In the genomic region with DNA sequence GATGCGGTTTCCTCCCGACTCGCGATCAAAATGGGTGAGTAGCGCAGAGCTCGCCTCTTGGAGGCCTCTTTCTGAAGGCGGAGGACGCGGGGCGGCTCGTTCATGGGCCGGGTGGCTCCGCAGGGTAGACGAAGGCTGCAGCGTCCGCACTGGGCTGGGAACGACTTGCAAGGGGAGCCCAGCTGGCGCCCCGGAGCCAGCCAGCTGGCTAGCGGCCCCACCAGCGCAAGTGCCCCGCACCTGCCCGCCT, we compare ENCODE assay signal across 8 cellular contexts. TPM values are rescaled to one million over a fixed set of nuclear protein-coding genes. Genes with fewer than 3 reads are reported as not detected.
DNase-seq lines count a peak whose midpoint lies in the region; ATAC-seq and TF ChIP-seq lines count a peak whose summit lies in the region.

No MANE protein-coding gene starts in this region.

- 0% methylated on average over 23 of the region's 23 CpGs for WGBS in sigmoid colon, 2 donors

- H3K9me2 ChIP-seq in PC-9 (ENCODE audit: insufficient read depth), result no peaks in the 10 kb centered on the region

- TF ChIP-seq EP300 in sigmoid colon (IDR thresholded peaks at IDR 0.05), result no peak

- H4K20me1 ChIP-seq in PC-9 (ENCODE audit: insufficient read depth), result no peaks in the 10 kb centered on the region; the same call in 1 of the 2 replicates

- peaks cover 45% of the 10 kb centered on the region for H3K79me2 ChIP-seq in PC-9 (ENCODE audit: low read depth)

- H3K27ac ChIP-seq in C4-2B (peak overlapping the region; percentile 92), PC-9 (no peak overlapping the region), sigmoid colon (peak overlapping the region; percentile 77 to 90 (median 86))

- peak; percentile 25 for ATAC-seq in GM21723 (IDR thresholded peaks at IDR 0.05; ENCODE audit: unreplicated experiment)

- H2AFZ ChIP-seq in PC-9, result peak overlapping the region; percentile 94

- no peak for DNase-seq in PC-9
- no peak for DNase-seq in fibroblast of pulmonary artery (ENCODE audit: low read depth)
- DNase-seq in sigmoid colon, result no peak
- no peak for DNase-seq in NCI-H2107 (lab: John Stamatoyannopoulos, UW)
- DNase-seq in NK-92 (lab: John Stamatoyannopoulos, UW; ENCODE audit: unreplicated experiment), result no peak
- DNase-seq in dedifferentiated amniotic fluid mesenchymal stem cell (ENCODE audit: extremely low spot score), result no peak

- H3K36me3 ChIP-seq in PC-9 (ENCODE audit: low read depth) (0 out of 2 replicates have a peak, but pooled peaks cover 3% of the 10 kb centered on the region), sigmoid colon (no peaks in the 10 kb centered on the region)

- H3K4me3 ChIP-seq in PC-9, result peak overlapping the region; percentile 76
- peak overlapping the region; percentile 68 for H3K4me3 ChIP-seq in fibroblast of pulmonary artery (replicated peaks; ENCODE audit: low read depth, low read length)
- peak overlapping the region; percentile 74 to 98 (median 92) for H3K4me3 ChIP-seq in sigmoid colon

- no peaks in the 10 kb centered on the region for H3F3A ChIP-seq in PC-9 (ENCODE audit: insufficient read depth, low read depth)

- BruUV-seq in PC-9 (replicated peaks; lab: Mats Ljungman, UMichigan), result no TSS peak

- POLR2A ChIA-PET in PC-9 (lab: Charles Lee; ENCODE audit: unreplicated experiment), result interaction anchor here (0.5 to 0.9 kb wide), 7 partner anchors 13 to 328 kb away, joined by 3 to 15 read pairs (median 4); no protein-coding TSS in a partner anchor

- H3K4me1 ChIP-seq in PC-9 (replicated peaks; ENCODE audit: insufficient read depth), result peaks cover 17% of the 10 kb centered on the region
- H3K4me1 ChIP-seq in sigmoid colon, result peaks cover 0 to 30% (median 15%) of the 10 kb centered on the region in 4 donors

- no peak for TF ChIP-seq POLR2A in sigmoid colon (IDR thresholded peaks at IDR 0.05)

- CTCF ChIA-PET in PC-9 (lab: Charles Lee), result interaction anchor here (1.5 kb wide), 1 partner anchor 72 kb away, joined by 7 read pairs; no protein-coding TSS in a partner anchor

- H3K27me3 ChIP-seq in PC-9 (ENCODE audit: insufficient read depth, low read depth) (no peaks in the 10 kb centered on the region), sigmoid colon (no peaks in the 10 kb centered on the region)

- H3K4me2 ChIP-seq in PC-9, result peak overlapping the region; percentile 93

- no peaks in the 10 kb centered on the region for H3K9me3 ChIP-seq in PC-9 (ENCODE audit: insufficient read depth, low read depth)
- no peaks in the 10 kb centered on the region for H3K9me3 ChIP-seq in sigmoid colon

- intact Hi-C loops in PC-9 (cut with micrococcal nuclease; ENCODE audit: unreplicated experiment), result loop anchor here (2.0 to 5.0 kb wide), 3 partner anchors 47 to 299 kb away; partner anchors contain the start of genes FARP2 and MTERF4
- intact Hi-C loops in sigmoid colon (cut with DNase I), result loop anchor here (2.0 kb wide), 2 partner anchors 69 to 207 kb away; partner anchors contain the start of gene FARP2

- TF ChIP-seq CTCF in C4-2B (conservative IDR thresholded peaks at IDR 0.05), result no peak
- no peak for TF ChIP-seq CTCF in PC-9 (conservative IDR thresholded peaks at IDR 0.05)
- no peak for TF ChIP-seq CTCF in fibroblast of pulmonary artery (IDR thresholded peaks at IDR 0.05; ENCODE audit: low read length, missing control alignments)
- no peak for TF ChIP-seq CTCF in sigmoid colon (IDR thresholded peaks at IDR 0.05)

RNA-seq across cellular contexts. Expression of gene PASK, which starts 0.3 kb away (rescaled TPM):
- total RNA-seq in PC-9 (2021), result 70.4 and 77.5 TPM in 2 replicates
- 1 to 10 TPM; 2.8 to 7.7 (median 4.7) TPM for total RNA-seq in sigmoid colon
- 10 to 100 TPM in 1 of 3 donors, 1 to 10 TPM in 2; 1.4 to 16.4 (median 1.8) TPM for polyA plus RNA-seq in sigmoid colon

RNA-seq across cellular contexts. Expression of gene PPP1R7, which starts 0.7 kb away (rescaled TPM):
- total RNA-seq in PC-9 (2021) (113 and 143 TPM in 2 replicates), sigmoid colon (10 to 100 TPM; 41.3 to 63.5 (median 56.8) TPM)
- polyA plus RNA-seq in sigmoid colon, result 10 to 100 TPM; 76.3 to 89.7 (median 78.7) TPM

RNA-seq across cellular contexts. Expression of gene ANO7, which starts 38.9 kb away (rescaled TPM):
- total RNA-seq in PC-9 (2021) (6.5 and 8.5 TPM in 2 replicates), sigmoid colon (1 to 10 TPM in 1 of 4 donors, under 1 TPM in 1, not detected in 2; 0.41 to 1.7 TPM)
- 10 to 100 TPM in 1 of 3 donors, 1 to 10 TPM in 2; 3.9 to 39.2 (median 7.8) TPM for polyA plus RNA-seq in sigmoid colon

RNA-seq across cellular contexts. Expression of gene MTERF4, which starts 47.5 kb away (rescaled TPM):
- total RNA-seq in PC-9 (2021) (38.6 and 42.8 TPM in 2 replicates), sigmoid colon (10 to 100 TPM; 18.9 to 47.9 (median 33.2) TPM)
- polyA plus RNA-seq in sigmoid colon, result 10 to 100 TPM; 27.0 to 40.2 (median 29.1) TPM
